ENCODE assay signal across 15 cellular contexts in genomic region chr7:99573257-99573656, GRCh38. TPM values are rescaled to one million over a fixed set of nuclear protein-coding genes. Genes with fewer than 3 reads are reported as not detected.
DNase-seq lines count a peak whose midpoint lies in the region; ATAC-seq and TF ChIP-seq lines count a peak whose summit lies in the region.
"Had no signal": no experiment of that assay in that cellular context is flagged by ENCODE, and none has a peak within 500 bp of the region (broad histone marks: within the 10 kb centered on the region; RNA-seq: fewer than 3 reads in every experiment).

No MANE protein-coding gene starts in this region.

- peak overlapping the region; percentile 12 for H3K27ac Mint-ChIP-seq in activated T-cell treated with anti-CD3 and anti-CD28 coated beads, Interleukin-2, amount 50 U/mL, for 24 hours
- H3K27ac Mint-ChIP-seq in activated T-cell treated with anti-CD3 and anti-CD28 coated beads, Interleukin-2, amount 50 U/mL, for 72 hours: no peak overlapping the region
- H3K27ac Mint-ChIP-seq in natural killer cell (peak overlapping the region; percentile 18 to 65), memory B cell (peak overlapping the region; percentile 14), CD14-positive monocyte (no peak overlapping the region)
- H3K27ac Mint-ChIP-seq in natural killer cell treated with Interleukin-12 subunit alpha and Interleukin-12 subunit beta and Interleukin-15 and Interleukin-18, amount 100 ng/mL, for 72 hours: peak overlapping the region in 1 of 2 donors; percentile 7
- peak overlapping the region in 1 of 2 donors; percentile 53 for H3K27ac Mint-ChIP-seq in effector memory CD8-positive, alpha-beta T cell
- H3K27ac Mint-ChIP-seq: H9 had no signal

- intact Hi-C loops in natural killer cell (cut with micrococcal nuclease) (no loop called here), CD14-positive monocyte (cut with micrococcal nuclease) (no loop called here)

- no peak overlapping the region for H3K4me3 Mint-ChIP-seq in activated T-cell treated with anti-CD3 and anti-CD28 coated beads, Interleukin-2, amount 50 U/mL, for 24 hours
- H3K4me3 Mint-ChIP-seq in activated T-cell treated with anti-CD3 and anti-CD28 coated beads, Interleukin-2, amount 50 U/mL, for 72 hours: no peak overlapping the region
- no peak overlapping the region for H3K4me3 Mint-ChIP-seq in natural killer cell
- no peak overlapping the region for H3K4me3 Mint-ChIP-seq in natural killer cell treated with Interleukin-12 subunit alpha and Interleukin-12 subunit beta and Interleukin-15 and Interleukin-18, amount 100 ng/mL, for 72 hours
- no peak overlapping the region for H3K4me3 Mint-ChIP-seq in memory B cell
- no peak overlapping the region for H3K4me3 Mint-ChIP-seq in CD14-positive monocyte
- no peak overlapping the region for H3K4me3 Mint-ChIP-seq in effector memory CD8-positive, alpha-beta T cell
- H3K4me3 Mint-ChIP-seq: CD4-positive, alpha-beta memory T cell; H9 had no signal

- H3K9me3 Mint-ChIP-seq in activated T-cell treated with anti-CD3 and anti-CD28 coated beads, Interleukin-2, amount 50 U/mL, for 24 hours: no peaks in the 10 kb centered on the region
- H3K9me3 Mint-ChIP-seq in activated T-cell treated with anti-CD3 and anti-CD28 coated beads, Interleukin-2, amount 50 U/mL, for 72 hours: no peaks in the 10 kb centered on the region
- H3K9me3 Mint-ChIP-seq in natural killer cell (no peaks in the 10 kb centered on the region), memory B cell (no peaks in the 10 kb centered on the region), CD14-positive monocyte (no peaks in the 10 kb centered on the region)
- H3K9me3 Mint-ChIP-seq in natural killer cell treated with Interleukin-12 subunit alpha and Interleukin-12 subunit beta and Interleukin-15 and Interleukin-18, amount 100 ng/mL, for 72 hours: no peaks in the 10 kb centered on the region
- no peaks in the 10 kb centered on the region for H3K9me3 Mint-ChIP-seq in effector memory CD8-positive, alpha-beta T cell
- H3K9me3 Mint-ChIP-seq: CD4-positive, alpha-beta memory T cell; H9 had no signal

- no peaks in the 10 kb centered on the region for H3K27me3 Mint-ChIP-seq in activated T-cell treated with anti-CD3 and anti-CD28 coated beads, Interleukin-2, amount 50 U/mL, for 24 hours
- no peaks in the 10 kb centered on the region for H3K27me3 Mint-ChIP-seq in activated T-cell treated with anti-CD3 and anti-CD28 coated beads, Interleukin-2, amount 50 U/mL, for 72 hours (ENCODE audit: low read depth)
- H3K27me3 Mint-ChIP-seq in natural killer cell (ENCODE audit: low read depth in 2 of 2) (no peaks in the 10 kb centered on the region), memory B cell (no peaks in the 10 kb centered on the region), CD14-positive monocyte (ENCODE audit: low read depth in 3 of 3) (peaks cover 0 to 1% (median 0%) of the 10 kb centered on the region in 3 donors)
- no peaks in the 10 kb centered on the region for H3K27me3 Mint-ChIP-seq in natural killer cell treated with Interleukin-12 subunit alpha and Interleukin-12 subunit beta and Interleukin-15 and Interleukin-18, amount 100 ng/mL, for 72 hours
- H3K27me3 Mint-ChIP-seq in effector memory CD8-positive, alpha-beta T cell: no peaks in the 10 kb centered on the region
- H3K27me3 Mint-ChIP-seq: CD4-positive, alpha-beta memory T cell had no signal

- TF ChIP-seq CTCF in natural killer cell (IDR thresholded peaks at IDR 0.05) (no peak), CD14-positive monocyte (IDR thresholded peaks at IDR 0.05) (no peak)

- ATAC-seq in activated T-cell treated with anti-CD3 and anti-CD28 coated beads, Interleukin-2, amount 50 U/mL, for 72 hours (replicated peaks in 1 of 2): no peak
- ATAC-seq in natural killer cell: no peak
- ATAC-seq in natural killer cell treated with Interleukin-12 subunit alpha and Interleukin-12 subunit beta and Interleukin-15 and Interleukin-18, amount 100 ng/mL, for 72 hours: no peak
- ATAC-seq in memory B cell (ENCODE audit: low read depth): no peak
- ATAC-seq in effector memory CD8-positive, alpha-beta T cell (replicated peaks): no peak
- ATAC-seq: GM12878 had no signal

- peaks cover 66% of the 10 kb centered on the region for H3K36me3 Mint-ChIP-seq in activated T-cell treated with anti-CD3 and anti-CD28 coated beads, Interleukin-2, amount 50 U/mL, for 24 hours (ENCODE audit: low read depth)
- H3K36me3 Mint-ChIP-seq in activated T-cell treated with anti-CD3 and anti-CD28 coated beads, Interleukin-2, amount 50 U/mL, for 72 hours (ENCODE audit: insufficient read depth in 2 of 2): peaks cover 9 to 26% of the 10 kb centered on the region in 2 donors
- H3K36me3 Mint-ChIP-seq in natural killer cell: peaks cover 20% of the 10 kb centered on the region
- H3K36me3 Mint-ChIP-seq in natural killer cell treated with Interleukin-12 subunit alpha and Interleukin-12 subunit beta and Interleukin-15 and Interleukin-18, amount 100 ng/mL, for 72 hours: peaks cover 18% of the 10 kb centered on the region
- H3K36me3 Mint-ChIP-seq in memory B cell: peaks cover 22% of the 10 kb centered on the region
- H3K36me3 Mint-ChIP-seq in CD14-positive monocyte: peaks cover 47 to 55% of the 10 kb centered on the region in 2 donors
- peaks cover 28% of the 10 kb centered on the region for H3K36me3 Mint-ChIP-seq in effector memory CD8-positive, alpha-beta T cell (ENCODE audit: insufficient read depth)

- peaks cover 3% of the 10 kb centered on the region for H3K4me1 Mint-ChIP-seq in activated T-cell treated with anti-CD3 and anti-CD28 coated beads, Interleukin-2, amount 50 U/mL, for 24 hours (ENCODE audit: low read depth)
- H3K4me1 Mint-ChIP-seq in activated T-cell treated with anti-CD3 and anti-CD28 coated beads, Interleukin-2, amount 50 U/mL, for 72 hours (ENCODE audit: low read depth): peaks cover 7% of the 10 kb centered on the region
- H3K4me1 Mint-ChIP-seq in natural killer cell: peaks cover 0 to 14% of the 10 kb centered on the region in 2 donors
- peaks cover 0 to 5% of the 10 kb centered on the region in 2 donors for H3K4me1 Mint-ChIP-seq in natural killer cell treated with Interleukin-12 subunit alpha and Interleukin-12 subunit beta and Interleukin-15 and Interleukin-18, amount 100 ng/mL, for 72 hours (ENCODE audit: low read depth in 2 of 2)
- H3K4me1 Mint-ChIP-seq in memory B cell: peaks cover 5% of the 10 kb centered on the region
- no peaks in the 10 kb centered on the region for H3K4me1 Mint-ChIP-seq in CD14-positive monocyte
- H3K4me1 Mint-ChIP-seq in effector memory CD8-positive, alpha-beta T cell (ENCODE audit: low read depth in 2 of 2): peaks cover 0 to 4% of the 10 kb centered on the region in 2 donors

- no peak for DNase-seq in activated T-cell treated with anti-CD3 and anti-CD28 coated beads, Interleukin-2, amount 50 U/mL, for 24 hours
- no peak for DNase-seq in activated T-cell treated with anti-CD3 and anti-CD28 coated beads, Interleukin-2, amount 50 U/mL, for 72 hours
- no peak for DNase-seq in natural killer cell
- no peak for DNase-seq in natural killer cell treated with Interleukin-12 subunit alpha and Interleukin-12 subunit beta and Interleukin-15 and Interleukin-18, amount 100 ng/mL, for 72 hours (ENCODE audit: low spot score)
- DNase-seq in memory B cell (ENCODE audit: low spot score in 2 of 2): no peak
- no peak for DNase-seq in CD14-positive monocyte (ENCODE audit: low spot score)
- no peak for DNase-seq in effector memory CD8-positive, alpha-beta T cell
- DNase-seq: 8988T; CD4-positive, alpha-beta memory T cell; DMS79; GOT3; H9 had no signal

RNA-seq across cellular contexts. Expression of gene ZNF655, which starts 14.8 kb away (rescaled TPM):
- 10 to 100 TPM; 87.8 to 94.1 TPM for total RNA-seq in activated T-cell treated with anti-CD3 and anti-CD28 coated beads, Interleukin-2, amount 50 U/mL, for 72 hours
- 100 to 1,000 TPM; 171 to 214 (median 196) TPM for total RNA-seq in natural killer cell
- 100 to 1,000 TPM; 111 to 115 TPM for total RNA-seq in natural killer cell treated with Interleukin-12 subunit alpha and Interleukin-12 subunit beta and Interleukin-15 and Interleukin-18, amount 100 ng/mL, for 72 hours
- 10 to 100 TPM; 61.6 to 62.2 TPM for polyA plus RNA-seq in CD14-positive monocyte

RNA-seq across cellular contexts. Expression of gene FAM200A, which starts 21.3 kb away (rescaled TPM):
- 1 to 10 TPM; 4.7 to 7.1 TPM for total RNA-seq in activated T-cell treated with anti-CD3 and anti-CD28 coated beads, Interleukin-2, amount 50 U/mL, for 72 hours
- total RNA-seq in natural killer cell: 1 to 10 TPM; 2.3 to 3.1 (median 2.6) TPM
- total RNA-seq in natural killer cell treated with Interleukin-12 subunit alpha and Interleukin-12 subunit beta and Interleukin-15 and Interleukin-18, amount 100 ng/mL, for 72 hours: 1 to 10 TPM; 2.7 to 4.3 TPM
- polyA plus RNA-seq in CD14-positive monocyte: 1 to 10 TPM; 1.2 to 1.3 TPM

RNA-seq across cellular contexts. Expression of gene TMEM225B, which starts 24.8 kb away (rescaled TPM):
- total RNA-seq in activated T-cell treated with anti-CD3 and anti-CD28 coated beads, Interleukin-2, amount 50 U/mL, for 72 hours: 1 to 10 TPM; 2.5 to 4.3 TPM
- 1 to 10 TPM; 1.4 to 2.5 (median 2.0) TPM for total RNA-seq in natural killer cell
- 1 to 10 TPM in 1 of 2 donors, under 1 TPM in 1; 0.78 to 1.1 TPM for total RNA-seq in natural killer cell treated with Interleukin-12 subunit alpha and Interleukin-12 subunit beta and Interleukin-15 and Interleukin-18, amount 100 ng/mL, for 72 hours
- polyA plus RNA-seq in CD14-positive monocyte: under 1 TPM in 1 of 2 donors, not detected in 1; 0.20 TPM
- total RNA-seq: G401, H9, HT1080 had no signal

RNA-seq across cellular contexts. Expression of gene ZSCAN25, which starts 43.5 kb away (rescaled TPM):
- total RNA-seq in activated T-cell treated with anti-CD3 and anti-CD28 coated beads, Interleukin-2, amount 50 U/mL, for 72 hours: 10 to 100 TPM; 32.4 to 35.6 TPM
- total RNA-seq in natural killer cell: 10 to 100 TPM; 24.4 to 37.4 (median 27.8) TPM
- 10 to 100 TPM; 26.5 to 33.3 TPM for total RNA-seq in natural killer cell treated with Interleukin-12 subunit alpha and Interleukin-12 subunit beta and Interleukin-15 and Interleukin-18, amount 100 ng/mL, for 72 hours
- 1 to 10 TPM; 4.3 to 6.1 TPM for polyA plus RNA-seq in CD14-positive monocyte

Comparison
In these comparisons a context has a peak if more than half of its experiments do, and no peak if none do; other contexts are left out.
1. H3K27ac Mint-ChIP-seq: peak in activated T-cell treated with anti-CD3 and anti-CD28 coated beads, Interleukin-2, amount 50 U/mL, for 24 hours (single experiment), natural killer cell (2 of 2) and memory B cell (single experiment); none in activated T-cell treated with anti-CD3 and anti-CD28 coated beads, Interleukin-2, amount 50 U/mL, for 72 hours (single experiment) and CD14-positive monocyte (0 of 7).